In genomic region chr1:172928412-172928811, GRCh38 we compare ENCODE assay signal across 18 cellular contexts.
DNase-seq lines count a peak whose midpoint lies in the region; ATAC-seq, FAIRE-seq and TF ChIP-seq lines count a peak whose summit lies in the region.
"Had no signal": no experiment of that assay in that cellular context is flagged by ENCODE, and none has a peak within 500 bp of the region (broad histone marks: within the 10 kb centered on the region; RNA-seq: fewer than 3 reads in every experiment).

No MANE protein-coding gene starts in this region.

- no peak overlapping the region for H3K27ac ChIP-seq in pancreas
- H3K27ac ChIP-seq in CD4-positive, alpha-beta T cell (ENCODE audit: low read depth, low read length) = no peak overlapping the region
- H3K27ac ChIP-seq: psoas muscle had no signal

- POLR2A ChIA-PET in CD4-positive, alpha-beta T cell (lab: Charles Lee) = interaction anchor here (0.6 kb wide), 1 partner anchor 150 kb away, joined by 3 read pairs; no protein-coding TSS in a partner anchor

- H3K4me1 ChIP-seq in pancreas = peaks cover 0 to 7% (median 6%) of the 10 kb centered on the region in 3 donors
- H3K4me1 ChIP-seq: psoas muscle had no signal

- no peak overlapping the region for H3K27ac Mint-ChIP-seq in CD4-positive, alpha-beta T cell
- H3K27ac Mint-ChIP-seq: activated naive CD8-positive, alpha-beta T cell treated with anti-CD3 and anti-CD28 coated beads, Interleukin-2, amount 50 U/mL, for 24 hours; naive thymus-derived CD4-positive, alpha-beta T cell had no signal

- no peaks in the 10 kb centered on the region for H3K27me3 ChIP-seq in pancreas
- no peaks in the 10 kb centered on the region for H3K27me3 ChIP-seq in CD4-positive, alpha-beta T cell (ENCODE audit: control insufficient read depth, insufficient read depth, low read length)

- peak; percentile 94 for DNase-seq in ELR (ENCODE audit: low read depth)
- peak; percentile 92 for DNase-seq in fibroblast of mammary gland (ENCODE audit: low read depth)
- DNase-seq in pancreas = no peak
- no peak for DNase-seq in hypothalamus (lab: John Stamatoyannopoulos, UW)
- DNase-seq in AML-193 (lab: John Stamatoyannopoulos, UW) = no peak
- no peak for DNase-seq in CD4-positive, alpha-beta T cell
- no peak for DNase-seq in RPMI8226
- DNase-seq: activated CD4-positive, alpha-beta T cell treated with anti-CD3 and anti-CD28 coated beads, Interleukin-2, amount 50 U/mL, for 48 hours; activated naive CD8-positive, alpha-beta T cell treated with anti-CD3 and anti-CD28 coated beads, Interleukin-2, amount 50 U/mL, for 24 hours; C1 segment of cervical spinal cord; hippocampal formation; left colon; naive thymus-derived CD4-positive, alpha-beta T cell; NCI-H2081; NCI-H69; psoas muscle had no signal

- no peaks in the 10 kb centered on the region for H3K27me3 Mint-ChIP-seq in CD4-positive, alpha-beta T cell
- H3K27me3 Mint-ChIP-seq: activated naive CD8-positive, alpha-beta T cell treated with anti-CD3 and anti-CD28 coated beads, Interleukin-2, amount 50 U/mL, for 24 hours had no signal

- TF ChIP-seq CTCF in fibroblast of mammary gland (conservative IDR thresholded peaks at IDR 0.05; ENCODE audit: control insufficient read depth, insufficient read depth, low read depth, low read length) (no peak), pancreas (IDR thresholded peaks at IDR 0.05) (no peak)
- TF ChIP-seq CTCF in CD4-positive, alpha-beta T cell (IDR thresholded peaks at IDR 0.05) = no peak

- ATAC-seq in SK-N-SH treated with all-trans-retinoic acid at 6 μM for 48 hours = peak; percentile 87
- peak in 3 of 4 donors; percentile 16 to 47 (median 31) for ATAC-seq in pancreas
- ATAC-seq in CD4-positive, alpha-beta T cell (ENCODE audit: poor library complexity) = no peak
- ATAC-seq: activated naive CD8-positive, alpha-beta T cell treated with anti-CD3 and anti-CD28 coated beads, Interleukin-2, amount 50 U/mL, for 24 hours; HepG2; left colon; naive thymus-derived CD4-positive, alpha-beta T cell; psoas muscle had no signal

- WGBS in pancreas, 2 donors = 64 to 67% methylated on average over 2 of the region's 2 CpGs

- no peaks in the 10 kb centered on the region for H3K36me3 ChIP-seq in pancreas

- no peak overlapping the region for H3K4me3 Mint-ChIP-seq in CD4-positive, alpha-beta T cell
- H3K4me3 Mint-ChIP-seq: activated naive CD8-positive, alpha-beta T cell treated with anti-CD3 and anti-CD28 coated beads, Interleukin-2, amount 50 U/mL, for 24 hours; naive thymus-derived CD4-positive, alpha-beta T cell had no signal

- no peak overlapping the region for H3K4me3 ChIP-seq in fibroblast of mammary gland (ENCODE audit: control insufficient read depth, low read depth, low read length)
- H3K4me3 ChIP-seq in pancreas = no peak overlapping the region
- H3K4me3 ChIP-seq: psoas muscle had no signal

- CTCF ChIA-PET in CD4-positive, alpha-beta T cell (lab: Charles Lee) = no interaction called here

- no peaks in the 10 kb centered on the region for H3K9me3 Mint-ChIP-seq in CD4-positive, alpha-beta T cell

- no peak for FAIRE-seq in pancreas (lab: Jason Lieb, UNC)
- FAIRE-seq: HepG2 had no signal

- intact Hi-C loops in pancreas (cut with DNase I) = no loop called here
- intact Hi-C loops in CD4-positive, alpha-beta T cell (cut with DNase I, micrococcal nuclease) = no loop called here

- no peaks in the 10 kb centered on the region for H3K36me3 Mint-ChIP-seq in CD4-positive, alpha-beta T cell (ENCODE audit: low read depth)

- H3K4me1 Mint-ChIP-seq in CD4-positive, alpha-beta T cell (ENCODE audit: low read depth) = no peaks in the 10 kb centered on the region

- no peaks in the 10 kb centered on the region for H3K9me3 ChIP-seq in pancreas
- no peaks in the 10 kb centered on the region for H3K9me3 ChIP-seq in CD4-positive, alpha-beta T cell (ENCODE audit: control insufficient read depth, low read length)
- H3K9me3 ChIP-seq: psoas muscle had no signal

TF ChIP-seq in SK-N-SH treated with all-trans-retinoic acid at 6 μM for 48 hours, 23 proteins besides CTCF, POLR2A, EP300 and RAD21:
- no peak for TF ChIP-seq TSHZ2 (CRISPR knock-in tag; IDR thresholded peaks at IDR 0.05)
- TF ChIP-seq ZC3H10 (CRISPR knock-in tag; IDR thresholded peaks at IDR 0.05) = peak; percentile 65; the same call in 1 of the 2 replicates
- no peak for TF ChIP-seq ZFP30 (CRISPR knock-in tag; IDR thresholded peaks at IDR 0.05)
- no peak for TF ChIP-seq POU6F1 (CRISPR knock-in tag; IDR thresholded peaks at IDR 0.05; ENCODE audit: borderline replicate concordance, low read depth)
- TF ChIP-seq TCF4 (CRISPR knock-in tag; IDR thresholded peaks at IDR 0.05; ENCODE audit: borderline replicate concordance) = no peak
- no peak for TF ChIP-seq CSRNP3 (CRISPR knock-in tag; IDR thresholded peaks at IDR 0.05)
- peak; percentile 75; the same call in 1 of the 2 replicates for TF ChIP-seq TOX (CRISPR knock-in tag; IDR thresholded peaks at IDR 0.05; ENCODE audit: borderline replicate concordance)
- TF ChIP-seq GLIS3 (CRISPR knock-in tag; IDR thresholded peaks at IDR 0.05) = no peak

Comparison
In these comparisons a context has a peak if more than half of its experiments do, and no peak if none do; other contexts are left out.
1. DNase-seq: peak in ELR (single experiment) and fibroblast of mammary gland (single experiment); none in pancreas (0 of 6), hypothalamus (0 of 51), AML-193 (0 of 2), CD4-positive, alpha-beta T cell (0 of 10) and RPMI8226 (single experiment).